In genomic region chr4:148935179-148935578, GRCh38 we compare ENCODE assay signal across 26 cellular contexts.
"Had no signal": no experiment of that assay in that cellular context is flagged by ENCODE, and none has a peak within 500 bp of the region (broad histone marks: within the 10 kb centered on the region; RNA-seq: fewer than 3 reads in every experiment).

No MANE protein-coding gene starts in this region.

- H3K9me3 ChIP-seq: breast epithelium, colonic mucosa had no signal

- H3K4me3 Mint-ChIP-seq: activated CD4-positive, alpha-beta memory T cell treated with anti-CD3 and anti-CD28 coated beads, Interleukin-2, amount 10 ng/mL, durations not matched to agents 7 days and 5 days; activated CD4-positive, alpha-beta T cell treated with anti-CD3 and anti-CD28 coated beads for 36 hours; activated CD4-positive, alpha-beta T cell treated with anti-CD3 and anti-CD28 coated beads, Interleukin-2, amount 10 ng/mL, durations not matched to agents 24 days and 14 days; activated naive CD4-positive, alpha-beta T cell treated with anti-CD3 and anti-CD28 coated beads, Interleukin-2, amount 10 ng/mL, durations not matched to agents 7 days and 5 days; activated naive CD8-positive, alpha-beta T cell treated with anti-CD3 and anti-CD28 coated beads, Interleukin-2, amount 10 ng/mL, durations not matched to agents 7 days and 5 days; activated T-cell treated with anti-CD3 and anti-CD28 coated beads, Interleukin-2, amount 50 U/mL, for 24 hours; activated T-cell treated with anti-CD3 and anti-CD28 coated beads, Interleukin-2, amount 50 U/mL, for 72 hours; brain had no signal

- H3K27me3 ChIP-seq: ascending aorta, breast epithelium, cardiac muscle cell, colonic mucosa had no signal

- DNase-seq: activated CD4-positive, alpha-beta memory T cell treated with anti-CD3 and anti-CD28 coated beads, Interleukin-2, amount 10 ng/mL, durations not matched to agents 7 days and 5 days; activated CD4-positive, alpha-beta T cell treated with anti-CD3 and anti-CD28 coated beads for 36 hours; activated CD4-positive, alpha-beta T cell treated with anti-CD3 and anti-CD28 coated beads, Interleukin-2, amount 10 ng/mL, durations not matched to agents 24 days and 14 days; activated CD4-positive, CD25-positive, alpha-beta regulatory T cell; activated CD4-positive, CD25-positive, alpha-beta regulatory T cell treated with anti-CD3 and anti-CD28 coated beads, Interleukin-2, amount 50 U/mL, for 72 hours; activated CD8-positive, alpha-beta memory T cell treated with anti-CD3 and anti-CD28 coated beads, Interleukin-2, amount 50 U/mL, for 48 hours; activated gamma-delta T cell; activated naive CD4-positive, alpha-beta T cell; activated naive CD4-positive, alpha-beta T cell treated with anti-CD3 and anti-CD28 coated beads, Interleukin-2, amount 10 ng/mL, durations not matched to agents 7 days and 5 days; activated naive CD8-positive, alpha-beta T cell treated with anti-CD3 and anti-CD28 coated beads, Interleukin-2, amount 10 ng/mL, durations not matched to agents 7 days and 5 days; activated T-cell treated with anti-CD3 and anti-CD28 coated beads for 4 hours; activated T-cell treated with anti-CD3 and anti-CD28 coated beads, Interleukin-2, amount 50 U/mL, for 24 hours; activated T-cell treated with anti-CD3 and anti-CD28 coated beads, Interleukin-2, amount 50 U/mL, for 72 hours; central memory CD4-positive, alpha-beta T cell; cerebellar nuclear complex; colonic mucosa; effector CD8-positive, alpha-beta T cell; foreskin fibroblast; head of caudate nucleus; T-helper 2 cell had no signal

- H3K27me3 Mint-ChIP-seq: activated CD4-positive, alpha-beta memory T cell treated with anti-CD3 and anti-CD28 coated beads, Interleukin-2, amount 10 ng/mL, durations not matched to agents 7 days and 5 days; activated CD4-positive, alpha-beta T cell treated with anti-CD3 and anti-CD28 coated beads, Interleukin-2, amount 10 ng/mL, durations not matched to agents 24 days and 14 days; activated naive CD4-positive, alpha-beta T cell treated with anti-CD3 and anti-CD28 coated beads, Interleukin-2, amount 10 ng/mL, durations not matched to agents 7 days and 5 days; activated naive CD8-positive, alpha-beta T cell treated with anti-CD3 and anti-CD28 coated beads, Interleukin-2, amount 10 ng/mL, durations not matched to agents 7 days and 5 days; activated T-cell treated with anti-CD3 and anti-CD28 coated beads, Interleukin-2, amount 50 U/mL, for 24 hours had no signal

- ATAC-seq: activated CD4-positive, alpha-beta T cell treated with anti-CD3 and anti-CD28 coated beads for 36 hours; activated naive CD4-positive, alpha-beta T cell treated with anti-CD3 and anti-CD28 coated beads, Interleukin-2, amount 50 U/mL, for 72 hours; activated T-cell treated with anti-CD3 and anti-CD28 coated beads, Interleukin-2, amount 50 U/mL, for 72 hours had no signal

- H3K4me1 ChIP-seq: ascending aorta, breast epithelium, colonic mucosa had no signal

- H3K9me3 Mint-ChIP-seq: activated naive CD4-positive, alpha-beta T cell treated with anti-CD3 and anti-CD28 coated beads, Interleukin-2, amount 10 ng/mL, durations not matched to agents 7 days and 5 days had no signal

- H3K36me3 Mint-ChIP-seq: activated naive CD4-positive, alpha-beta T cell treated with anti-CD3 and anti-CD28 coated beads, Interleukin-2, amount 10 ng/mL, durations not matched to agents 7 days and 5 days; activated naive CD8-positive, alpha-beta T cell treated with anti-CD3 and anti-CD28 coated beads, Interleukin-2, amount 10 ng/mL, durations not matched to agents 7 days and 5 days; brain had no signal

- H3K36me3 ChIP-seq: ascending aorta, breast epithelium, cardiac muscle cell, colonic mucosa had no signal

- H3K4me3 ChIP-seq: ascending aorta, breast epithelium, cardiac muscle cell, colonic mucosa had no signal

- H3K4me1 Mint-ChIP-seq: activated CD4-positive, alpha-beta memory T cell treated with anti-CD3 and anti-CD28 coated beads, Interleukin-2, amount 10 ng/mL, durations not matched to agents 7 days and 5 days; activated CD4-positive, alpha-beta T cell treated with anti-CD3 and anti-CD28 coated beads for 36 hours; activated CD4-positive, alpha-beta T cell treated with anti-CD3 and anti-CD28 coated beads, Interleukin-2, amount 10 ng/mL, durations not matched to agents 24 days and 14 days; activated naive CD4-positive, alpha-beta T cell treated with anti-CD3 and anti-CD28 coated beads, Interleukin-2, amount 10 ng/mL, durations not matched to agents 7 days and 5 days; activated naive CD8-positive, alpha-beta T cell treated with anti-CD3 and anti-CD28 coated beads, Interleukin-2, amount 10 ng/mL, durations not matched to agents 7 days and 5 days; brain had no signal

- H3K27ac Mint-ChIP-seq: activated CD4-positive, alpha-beta memory T cell treated with anti-CD3 and anti-CD28 coated beads, Interleukin-2, amount 10 ng/mL, durations not matched to agents 7 days and 5 days; activated CD4-positive, alpha-beta T cell treated with anti-CD3 and anti-CD28 coated beads for 36 hours; activated CD4-positive, alpha-beta T cell treated with anti-CD3 and anti-CD28 coated beads, Interleukin-2, amount 10 ng/mL, durations not matched to agents 24 days and 14 days; activated naive CD4-positive, alpha-beta T cell treated with anti-CD3 and anti-CD28 coated beads, Interleukin-2, amount 10 ng/mL, durations not matched to agents 7 days and 5 days; activated naive CD4-positive, alpha-beta T cell treated with anti-CD3 and anti-CD28 coated beads, Interleukin-2, amount 50 U/mL, for 72 hours; activated naive CD8-positive, alpha-beta T cell treated with anti-CD3 and anti-CD28 coated beads, Interleukin-2, amount 10 ng/mL, durations not matched to agents 7 days and 5 days; activated T-cell treated with anti-CD3 and anti-CD28 coated beads, Interleukin-2, amount 50 U/mL, for 24 hours; activated T-cell treated with anti-CD3 and anti-CD28 coated beads, Interleukin-2, amount 50 U/mL, for 72 hours; brain had no signal

- H3K27ac ChIP-seq: ascending aorta, breast epithelium, cardiac muscle cell, colonic mucosa, epithelial cell of prostate had no signal
